In the genomic region with DNA sequence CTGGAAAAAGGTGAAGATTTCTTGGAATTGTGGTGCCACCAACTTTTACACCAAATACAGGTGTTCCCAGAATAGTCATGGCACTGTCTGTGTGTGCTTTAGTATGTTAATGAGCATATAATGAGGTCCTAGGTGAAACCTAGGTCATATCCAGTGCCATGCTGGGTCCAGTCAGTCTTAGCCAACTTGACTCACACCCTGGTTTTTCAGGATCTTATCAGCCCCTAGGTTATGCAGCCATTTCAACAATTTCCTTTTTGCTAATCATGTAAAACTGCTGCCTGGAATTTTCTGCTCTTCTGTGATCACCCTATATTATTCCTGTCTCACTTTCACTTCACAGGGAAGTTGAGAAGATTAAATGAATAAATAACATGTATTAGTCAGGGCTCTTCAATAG, we compare ENCODE assay signal across 1 cellular context.
TF ChIP-seq lines count a peak whose summit lies in the region.

No MANE protein-coding gene starts in this region.

TF ChIP-seq in HepG2, 621 proteins besides CTCF, POLR2A, EP300 and RAD21 (continued from another document):
- TF ChIP-seq, protein P1, sequence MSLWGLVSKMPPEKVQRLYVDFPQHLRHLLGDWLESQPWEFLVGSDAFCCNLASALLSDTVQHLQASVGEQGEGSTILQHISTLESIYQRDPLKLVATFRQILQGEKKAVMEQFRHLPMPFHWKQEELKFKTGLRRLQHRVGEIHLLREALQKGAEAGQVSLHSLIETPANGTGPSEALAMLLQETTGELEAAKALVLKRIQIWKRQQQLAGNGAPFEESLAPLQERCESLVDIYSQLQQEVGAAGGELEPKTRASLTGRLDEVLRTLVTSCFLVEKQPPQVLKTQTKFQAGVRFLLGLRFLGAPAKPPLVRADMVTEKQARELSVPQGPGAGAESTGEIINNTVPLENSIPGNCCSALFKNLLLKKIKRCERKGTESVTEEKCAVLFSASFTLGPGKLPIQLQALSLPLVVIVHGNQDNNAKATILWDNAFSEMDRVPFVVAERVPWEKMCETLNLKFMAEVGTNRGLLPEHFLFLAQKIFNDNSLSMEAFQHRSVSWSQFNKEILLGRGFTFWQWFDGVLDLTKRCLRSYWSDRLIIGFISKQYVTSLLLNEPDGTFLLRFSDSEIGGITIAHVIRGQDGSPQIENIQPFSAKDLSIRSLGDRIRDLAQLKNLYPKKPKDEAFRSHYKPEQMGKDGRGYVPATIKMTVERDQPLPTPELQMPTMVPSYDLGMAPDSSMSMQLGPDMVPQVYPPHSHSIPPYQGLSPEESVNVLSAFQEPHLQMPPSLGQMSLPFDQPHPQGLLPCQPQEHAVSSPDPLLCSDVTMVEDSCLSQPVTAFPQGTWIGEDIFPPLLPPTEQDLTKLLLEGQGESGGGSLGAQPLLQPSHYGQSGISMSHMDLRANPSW (CRISPR knock-in tag; IDR thresholded peaks at IDR 0.05; ENCODE audit: borderline replicate concordance) = no peak
- TF ChIP-seq SIX4 (CRISPR knock-in tag; IDR thresholded peaks at IDR 0.05) (no peak), MLLT10 (CRISPR knock-in tag; IDR thresholded peaks at IDR 0.05) (no peak), SRF (IDR thresholded peaks at IDR 0.05; ENCODE audit: low read depth, low read length) (no peak), ZNF556 (CRISPR knock-in tag; IDR thresholded peaks at IDR 0.05; ENCODE audit: borderline replicate concordance) (no peak), ZNF749 (CRISPR knock-in tag; IDR thresholded peaks at IDR 0.05; ENCODE audit: borderline replicate concordance) (no peak)
TF ChIP-seq in HepG2: peak in this region for 0.
